In genomic region chr9:2157277-2158105, GRCh38 we compare ENCODE assay signal across 8 cellular contexts.
DNase-seq lines count a peak whose midpoint lies in the region; ATAC-seq and TF ChIP-seq lines count a peak whose summit lies in the region.

No MANE protein-coding gene starts in this region.

- peaks cover 52 to 70% of the 10 kb centered on the region in 2 donors for H3K4me1 Mint-ChIP-seq in natural killer cell treated with Interleukin-12 subunit alpha and Interleukin-12 subunit beta and Interleukin-15 and Interleukin-18, amount 100 ng/mL, for 72 hours (ENCODE audit: low read depth in 2 of 2)

- no peaks in the 10 kb centered on the region for H3K27me3 ChIP-seq in subcutaneous abdominal adipose tissue (ENCODE audit: control insufficient read depth in 5 of 5, insufficient read depth in 4 of 5, low read length in 5 of 5)

- H3K27me3 Mint-ChIP-seq in natural killer cell treated with Interleukin-12 subunit alpha and Interleukin-12 subunit beta and Interleukin-15 and Interleukin-18, amount 100 ng/mL, for 72 hours = no peaks in the 10 kb centered on the region

- H3K4me3 ChIP-seq in GM12864 (ENCODE audit: low read depth, low read length) (peak overlapping the region; percentile 68), subcutaneous abdominal adipose tissue (ENCODE audit: low read depth in 1 of 5, low read length in 5 of 5) (peak overlapping the region; percentile 58 to 88 (median 72))

- peaks cover 0 to 8% (median 4%) of the 10 kb centered on the region in 5 donors for H3K36me3 ChIP-seq in subcutaneous abdominal adipose tissue (ENCODE audit: control insufficient read depth in 5 of 5, insufficient read depth in 5 of 5, low read length in 5 of 5)

- H3K36me3 Mint-ChIP-seq in natural killer cell treated with Interleukin-12 subunit alpha and Interleukin-12 subunit beta and Interleukin-15 and Interleukin-18, amount 100 ng/mL, for 72 hours = no peaks in the 10 kb centered on the region

- peak overlapping the region; percentile 84 for H3K4me3 Mint-ChIP-seq in natural killer cell treated with Interleukin-12 subunit alpha and Interleukin-12 subunit beta and Interleukin-15 and Interleukin-18, amount 100 ng/mL, for 72 hours

- H3K27ac ChIP-seq in subcutaneous abdominal adipose tissue (ENCODE audit: low read depth, low read length) = peak overlapping the region; percentile 83

- peak overlapping the region; percentile 39 to 76 (median 70) for H3K9ac ChIP-seq in subcutaneous abdominal adipose tissue (ENCODE audit: low read length in 5 of 5)

- peak overlapping the region; percentile 90 to 91 for H3K27ac Mint-ChIP-seq in natural killer cell treated with Interleukin-12 subunit alpha and Interleukin-12 subunit beta and Interleukin-15 and Interleukin-18, amount 100 ng/mL, for 72 hours

- no peak for TF ChIP-seq CTCF in GM12864 (IDR thresholded peaks at IDR 0.05; ENCODE audit: low read depth, low read length, missing control alignments)

- ATAC-seq in HG02588 (IDR thresholded peaks at IDR 0.05; ENCODE audit: unreplicated experiment) = peak; percentile 40
- ATAC-seq in esophagus mucosa = peak; percentile 90
- ATAC-seq in natural killer cell treated with Interleukin-12 subunit alpha and Interleukin-12 subunit beta and Interleukin-15 and Interleukin-18, amount 100 ng/mL, for 72 hours = peak; percentile 76 to 87

- DNase-seq in GM12864 (ENCODE audit: low read depth) (peak; percentile 45), NCI-H2171 (lab: John Stamatoyannopoulos, UW) (peak; percentile 64), NCI-H446 (lab: John Stamatoyannopoulos, UW) (no peak)
- DNase-seq in activated CD8-positive, alpha-beta memory T cell treated with anti-CD3 and anti-CD28 coated beads for 48 hours (ENCODE audit: low read depth in 2 of 3, low spot score in 2 of 3) = peak in 2 of 3 experiments; percentile 12 to 15
- DNase-seq in natural killer cell treated with Interleukin-12 subunit alpha and Interleukin-12 subunit beta and Interleukin-15 and Interleukin-18, amount 100 ng/mL, for 72 hours (ENCODE audit: low spot score) = no peak

- peaks cover 0 to 42% (median 34%) of the 10 kb centered on the region in 5 donors for H3K4me1 ChIP-seq in subcutaneous abdominal adipose tissue (ENCODE audit: control insufficient read depth in 5 of 5, insufficient read depth in 5 of 5, low read length in 5 of 5)

- H3K9me3 Mint-ChIP-seq in natural killer cell treated with Interleukin-12 subunit alpha and Interleukin-12 subunit beta and Interleukin-15 and Interleukin-18, amount 100 ng/mL, for 72 hours = no peaks in the 10 kb centered on the region

- H3K9me3 ChIP-seq in subcutaneous abdominal adipose tissue (ENCODE audit: control insufficient read depth in 5 of 5, low read length in 5 of 5) = no peaks in the 10 kb centered on the region

Comparison
In these comparisons a context has a peak if more than half of its experiments do, and no peak if none do; other contexts are left out.
1. DNase-seq: peak in GM12864 (single experiment), NCI-H2171 (single experiment) and activated CD8-positive, alpha-beta memory T cell treated with anti-CD3 and anti-CD28 coated beads for 48 hours (2 of 3); none in natural killer cell treated with Interleukin-12 subunit alpha and Interleukin-12 subunit beta and Interleukin-15 and Interleukin-18, amount 100 ng/mL, for 72 hours (single experiment) and NCI-H446 (0 of 2).
2. ATAC-seq: peak in every context shown above with its lines; median percentile 90 in esophagus mucosa; 82 in natural killer cell treated with Interleukin-12 subunit alpha and Interleukin-12 subunit beta and Interleukin-15 and Interleukin-18, amount 100 ng/mL, for 72 hours; 40 in HG02588.